19 cellular contexts compared by ENCODE assay signal in genomic region chr6:13500264-13500663, GRCh38. TPM values are rescaled to one million over a fixed set of nuclear protein-coding genes. Genes with fewer than 3 reads are reported as not detected.
DNase-seq lines count a peak whose midpoint lies in the region; ATAC-seq and TF ChIP-seq lines count a peak whose summit lies in the region.
"Had no signal": no experiment of that assay in that cellular context is flagged by ENCODE, and none has a peak within 500 bp of the region (broad histone marks: within the 10 kb centered on the region; RNA-seq: fewer than 3 reads in every experiment).

No MANE protein-coding gene starts in this region.

- H3K27ac ChIP-seq in Peyer's patch: peak overlapping the region in 3 of 4 donors; percentile 70 to 90 (median 83)
- peak overlapping the region; percentile 88 for H3K27ac ChIP-seq in hepatocyte
- H3K27ac ChIP-seq: 22Rv1, ascending aorta, esophagus muscularis mucosa, KMS-11, PC-9, WERI-Rb-1 had no signal

- H3K4me3 ChIP-seq in Peyer's patch: no peak overlapping the region
- no peak overlapping the region for H3K4me3 ChIP-seq in hepatocyte
- H3K4me3 ChIP-seq: ascending aorta, esophagus muscularis mucosa, PC-9 had no signal

- H3K9me3 ChIP-seq in Peyer's patch: no peaks in the 10 kb centered on the region
- H3K9me3 ChIP-seq in hepatocyte (ENCODE audit: low read depth): no peaks in the 10 kb centered on the region
- H3K9me3 ChIP-seq: ascending aorta, esophagus muscularis mucosa had no signal

- DNase-seq in SIG-M5 treated with dmso at 0.1 percent for 504 hours (lab: John Stamatoyannopoulos, UW; ENCODE audit: unreplicated experiment): peak; percentile 30
- no peak for DNase-seq in SIG-M5 (lab: John Stamatoyannopoulos, UW)
- DNase-seq in CD1c-positive myeloid dendritic cell (ENCODE audit: extremely low spot score): peak; percentile 71
- peak in 2 of 3 donors; percentile 55 to 66 for DNase-seq in Peyer's patch
- peak; percentile 57 for DNase-seq in hepatocyte (ENCODE audit: low spot score)
- DNase-seq in activated CD8-positive, alpha-beta memory T cell treated with anti-CD3 and anti-CD28 coated beads for 24 hours: no peak
- no peak for DNase-seq in ureter (ENCODE audit: low spot score)
- DNase-seq: CD4-positive, CD25-positive, alpha-beta regulatory T cell; kidney glomerular epithelial cell; NCI-H187; NCI-H524; PC-9; SW 1271; WERI-Rb-1 had no signal

- H3K36me3 ChIP-seq in Peyer's patch (no peaks in the 10 kb centered on the region), hepatocyte (replicated peaks; ENCODE audit: insufficient read depth, low read depth) (no peaks in the 10 kb centered on the region)
- H3K36me3 ChIP-seq: ascending aorta, esophagus muscularis mucosa, WERI-Rb-1 had no signal

- no peaks in the 10 kb centered on the region for H4K20me1 ChIP-seq in hepatocyte (ENCODE audit: insufficient read depth, poor library complexity, severe bottlenecking)

- TF ChIP-seq POLR2A in Peyer's patch (IDR thresholded peaks at IDR 0.05): peak; percentile 27 to 61

- H3K79me2 ChIP-seq in hepatocyte: no peaks in the 10 kb centered on the region

- H3K4me1 ChIP-seq in Peyer's patch (no peaks in the 10 kb centered on the region), hepatocyte (ENCODE audit: insufficient read depth) (no peaks in the 10 kb centered on the region)

- WGBS in hepatocyte (ENCODE audit: low lambda C conversion rate, missing lambda C conversion rate): 83% methylated on average over 1 of the region's 1 CpG

- no peak overlapping the region for H3K4me2 ChIP-seq in hepatocyte
- H3K4me2 ChIP-seq: KMS-11, PC-9 had no signal

- H3K27me3 ChIP-seq in Peyer's patch: no peaks in the 10 kb centered on the region
- H3K27me3 ChIP-seq in hepatocyte: no peaks in the 10 kb centered on the region
- H3K27me3 ChIP-seq: ascending aorta, esophagus muscularis mucosa had no signal

- no peak for ATAC-seq in HG03571 (IDR thresholded peaks at IDR 0.05; ENCODE audit: unreplicated experiment)

- H2AFZ ChIP-seq in hepatocyte: no peak overlapping the region
- H2AFZ ChIP-seq: PC-9 had no signal

- no peak for TF ChIP-seq CTCF in Peyer's patch (IDR thresholded peaks at IDR 0.05)
- no peak for TF ChIP-seq CTCF in hepatocyte (IDR thresholded peaks at IDR 0.05; ENCODE audit: poor library complexity)

- no peaks in the 10 kb centered on the region for H3K9me2 ChIP-seq in hepatocyte (replicated peaks; ENCODE audit: insufficient read depth)

RNA-seq across cellular contexts. Expression of gene GFOD1, which starts 12.9 kb away (rescaled TPM):
- total RNA-seq in Peyer's patch (10 to 100 TPM; 10.7 to 24.2 (median 17.6) TPM), hepatocyte (3.3 and 3.5 TPM in 2 replicates), ureter (19.3 TPM)
- 2.3 and 2.8 TPM in 2 replicates for polyA plus RNA-seq in hepatocyte

Comparison
In these comparisons a context has a peak if more than half of its experiments do, and no peak if none do; other contexts are left out.
1. DNase-seq: peak in SIG-M5 treated with dmso at 0.1 percent for 504 hours (single experiment), CD1c-positive myeloid dendritic cell (single experiment), Peyer's patch (2 of 3) and hepatocyte (single experiment); none in SIG-M5 (single experiment), activated CD8-positive, alpha-beta memory T cell treated with anti-CD3 and anti-CD28 coated beads for 24 hours (single experiment) and ureter (single experiment).